In genomic region chr16:69188716-69189115, GRCh38 we compare ENCODE assay signal across 8 cellular contexts. TPM values are rescaled to one million over a fixed set of nuclear protein-coding genes. Genes with fewer than 3 reads are reported as not detected.
A peak's percentile ranks its signal among the peaks of the same experiment; 100 is the strongest.
DNase-seq lines count a peak whose midpoint lies in the region; ATAC-seq and TF ChIP-seq lines count a peak whose summit lies in the region.

No MANE protein-coding gene starts in this region.

- DNase-seq in BE2C (no peak), LNCaP clone FGC (ENCODE audit: low read depth) (no peak), dermis blood vessel endothelial cell (peak; percentile 58), NCI-H748 (lab: John Stamatoyannopoulos, UW; ENCODE audit: unreplicated experiment) (no peak), NCI-H446 treated with DMSO at 0.1 percent for 48 hours (lab: John Stamatoyannopoulos, UW) (no peak), NCI-H82 treated with DMSO at 0.1 percent for 48 hours (lab: John Stamatoyannopoulos, UW; ENCODE audit: unreplicated experiment) (no peak)
- DNase-seq in natural killer cell treated with Interleukin-12 subunit alpha and Interleukin-12 subunit beta and Interleukin-15 and Interleukin-18, amount 100 ng/mL, for 72 hours (ENCODE audit: low spot score) = no peak
- no peak for DNase-seq in stimulated activated CD4-positive, alpha-beta T cell treated with anti-CD3 and anti-CD28 coated beads, Interleukin-4, amount 100 ng/mL, for 1 hour

- H3K4me3 Mint-ChIP-seq in natural killer cell treated with Interleukin-12 subunit alpha and Interleukin-12 subunit beta and Interleukin-15 and Interleukin-18, amount 100 ng/mL, for 72 hours = peak overlapping the region; percentile 82

- peak overlapping the region; percentile 74 to 82 for H3K27ac Mint-ChIP-seq in natural killer cell treated with Interleukin-12 subunit alpha and Interleukin-12 subunit beta and Interleukin-15 and Interleukin-18, amount 100 ng/mL, for 72 hours

- H3K27me3 Mint-ChIP-seq in natural killer cell treated with Interleukin-12 subunit alpha and Interleukin-12 subunit beta and Interleukin-15 and Interleukin-18, amount 100 ng/mL, for 72 hours = no peaks in the 10 kb centered on the region

- no peaks in the 10 kb centered on the region for H3K27me3 ChIP-seq in BE2C

- H3K4me1 Mint-ChIP-seq in natural killer cell treated with Interleukin-12 subunit alpha and Interleukin-12 subunit beta and Interleukin-15 and Interleukin-18, amount 100 ng/mL, for 72 hours (ENCODE audit: low read depth in 2 of 2) = peaks cover 40 to 50% of the 10 kb centered on the region in 2 donors

- H3K4me1 ChIP-seq in BE2C = peaks cover 9% of the 10 kb centered on the region

- H3K4me3 ChIP-seq in BE2C (ENCODE audit: low read depth, low read length) (peak overlapping the region; percentile 89), LNCaP clone FGC (ENCODE audit: low read depth, low read length) (peak overlapping the region; percentile 81)

- H3K9me3 ChIP-seq in BE2C = no peaks in the 10 kb centered on the region

- H3K9me3 Mint-ChIP-seq in natural killer cell treated with Interleukin-12 subunit alpha and Interleukin-12 subunit beta and Interleukin-15 and Interleukin-18, amount 100 ng/mL, for 72 hours = no peaks in the 10 kb centered on the region

- no peak for TF ChIP-seq CTCF in BE2C (IDR thresholded peaks at IDR 0.05; ENCODE audit: low read depth, low read length)
- no peak for TF ChIP-seq CTCF in LNCaP clone FGC (IDR thresholded peaks at IDR 0.05; ENCODE audit: control insufficient read depth, extremely low read depth, insufficient read depth)

- no peak for ATAC-seq in natural killer cell treated with Interleukin-12 subunit alpha and Interleukin-12 subunit beta and Interleukin-15 and Interleukin-18, amount 100 ng/mL, for 72 hours

- peaks cover 4% of the 10 kb centered on the region for H3K36me3 Mint-ChIP-seq in natural killer cell treated with Interleukin-12 subunit alpha and Interleukin-12 subunit beta and Interleukin-15 and Interleukin-18, amount 100 ng/mL, for 72 hours

- H3K36me3 ChIP-seq in BE2C = no peaks in the 10 kb centered on the region

RNA-seq across cellular contexts. Expression of gene SNTB2, which starts 1.8 kb away (rescaled TPM):
- polyA plus RNA-seq in BE2C (2012; ENCODE audit: insufficient read depth, insufficient read length, low read depth) = 1.8 TPM
- total RNA-seq in dermis blood vessel endothelial cell = 91.0 and 185 TPM in 2 replicates
- total RNA-seq in natural killer cell treated with Interleukin-12 subunit alpha and Interleukin-12 subunit beta and Interleukin-15 and Interleukin-18, amount 100 ng/mL, for 72 hours = 10 to 100 TPM; 10.7 to 26.1 TPM

RNA-seq across cellular contexts. Expression of gene UTP4, which starts 56.3 kb away (rescaled TPM):
- 164 TPM for polyA plus RNA-seq in BE2C (2012; ENCODE audit: insufficient read depth, insufficient read length, low read depth)
- total RNA-seq in dermis blood vessel endothelial cell = 14.1 and 26.7 TPM in 2 replicates
- total RNA-seq in natural killer cell treated with Interleukin-12 subunit alpha and Interleukin-12 subunit beta and Interleukin-15 and Interleukin-18, amount 100 ng/mL, for 72 hours = 10 to 100 TPM; 72.9 to 92.0 TPM

RNA-seq across cellular contexts. Expression of gene CHTF8, which starts 56.3 kb away (rescaled TPM):
- 144 TPM for polyA plus RNA-seq in BE2C (2012; ENCODE audit: insufficient read depth, insufficient read length, low read depth)
- 89.9 and 160 TPM in 2 replicates for total RNA-seq in dermis blood vessel endothelial cell
- 100 to 1,000 TPM; 118 to 133 TPM for total RNA-seq in natural killer cell treated with Interleukin-12 subunit alpha and Interleukin-12 subunit beta and Interleukin-15 and Interleukin-18, amount 100 ng/mL, for 72 hours
